28 cellular contexts compared by ENCODE assay signal in genomic region chr20:35497320-35497719, GRCh38. TPM values are rescaled to one million over a fixed set of nuclear protein-coding genes. Genes with fewer than 3 reads are reported as not detected.
DNase-seq lines count a peak whose midpoint lies in the region; ATAC-seq and TF ChIP-seq lines count a peak whose summit lies in the region.
"Had no signal": no experiment of that assay in that cellular context is flagged by ENCODE, and none has a peak within 500 bp of the region (broad histone marks: within the 10 kb centered on the region; RNA-seq: fewer than 3 reads in every experiment).

No MANE protein-coding gene starts in this region.

- H3K36me3 ChIP-seq in ascending aorta (peaks cover 45 to 93% of the 10 kb centered on the region in 2 donors), left ventricle myocardium inferior (peaks cover 97% of the 10 kb centered on the region), sigmoid colon (peaks cover 39 to 100% (median 65%) of the 10 kb centered on the region in 4 donors), aorta (ENCODE audit: control insufficient read depth in 1 of 2, insufficient read depth in 2 of 2, low read length in 1 of 2) (peaks cover 0 to 8% of the 10 kb centered on the region in 2 donors), right lobe of liver (peaks cover 0 to 72% (median 7%) of the 10 kb centered on the region in 4 donors), OCI-LY7 (ENCODE audit: insufficient read depth, low read length) (peaks cover 92% of the 10 kb centered on the region)

- DNase-seq in DMS 273 (lab: John Stamatoyannopoulos, UW; ENCODE audit: unreplicated experiment) (peak; percentile 94), ascending aorta (ENCODE audit: low spot score in 2 of 2) (no peak), left ventricle myocardium inferior (peak; percentile 19), sigmoid colon (no peak), aorta (no peak), right lobe of liver (no peak), OCI-LY7 (ENCODE audit: low spot score) (no peak)
- DNase-seq: ACHN, brain microvascular endothelial cell, NCI-H1048, NCI-H187, NCI-H2227 treated with DMSO at 0.1 percent for 48 hours, NCI-H774, OCI-M1, SHP77 treated with DMSO at 0.1 percent for 48 hours had no signal

- no peak overlapping the region for H3K4me2 ChIP-seq in OCI-LY7 (ENCODE audit: low read length)
- H3K4me2 ChIP-seq: hepatocyte had no signal

- H3K4me1 ChIP-seq in ascending aorta (peaks cover 0 to 13% of the 10 kb centered on the region in 2 donors), left ventricle myocardium inferior (peaks cover 11% of the 10 kb centered on the region), sigmoid colon (no peaks in the 10 kb centered on the region), aorta (ENCODE audit: control insufficient read depth in 1 of 2, insufficient read depth in 2 of 2, low read length in 2 of 2) (no peaks in the 10 kb centered on the region), right lobe of liver (no peaks in the 10 kb centered on the region), OCI-LY7 (ENCODE audit: insufficient read depth, low read length, poor library complexity, severe bottlenecking) (peaks cover 13% of the 10 kb centered on the region)

- no peaks in the 10 kb centered on the region for H3K9me2 ChIP-seq in OCI-LY7 (ENCODE audit: insufficient read depth, low read length)

- POLR2A ChIA-PET in OCI-LY7 (lab: Charles Lee) = interaction anchor here (1.0 to 1.1 kb wide), 2 partner anchors 10 to 43 kb away, joined by 4 read pairs; no protein-coding TSS in a partner anchor

- H3K9me3 ChIP-seq in ascending aorta (no peaks in the 10 kb centered on the region), left ventricle myocardium inferior (replicated peaks) (no peaks in the 10 kb centered on the region), sigmoid colon (no peaks in the 10 kb centered on the region), aorta (ENCODE audit: control insufficient read depth, low read length) (no peaks in the 10 kb centered on the region), right lobe of liver (no peaks in the 10 kb centered on the region), OCI-LY7 (ENCODE audit: low read length) (no peaks in the 10 kb centered on the region)
- H3K9me3 ChIP-seq: neutrophil had no signal

- intact Hi-C loops in ascending aorta (cut with DNase I) (no loop called here), left ventricle myocardium inferior (cut with micrococcal nuclease) (no loop called here), sigmoid colon (cut with DNase I) (no loop called here), aorta (cut with DNase I) (no loop called here), right lobe of liver (cut with DNase I) (no loop called here), OCI-LY7 (cut with micrococcal nuclease; ENCODE audit: unreplicated experiment) (no loop called here)

- no TSS peak for BruUV-seq in OCI-LY7 (replicated peaks; lab: Mats Ljungman, UMichigan)

- TF ChIP-seq POLR2A in sigmoid colon (IDR thresholded peaks at IDR 0.05) (no peak), right lobe of liver (IDR thresholded peaks at IDR 0.05) (no peak)

- no peak overlapping the region for H3K4me3 ChIP-seq in ascending aorta
- no peak overlapping the region for H3K4me3 ChIP-seq in left ventricle myocardium inferior
- no peak overlapping the region for H3K4me3 ChIP-seq in sigmoid colon
- no peak overlapping the region for H3K4me3 ChIP-seq in aorta (ENCODE audit: low read length in 2 of 2)
- no peak overlapping the region for H3K4me3 ChIP-seq in right lobe of liver
- H3K4me3 ChIP-seq in OCI-LY7 (ENCODE audit: low read depth, low read length, poor library complexity, severe bottlenecking) = no peak overlapping the region
- H3K4me3 ChIP-seq: hepatocyte had no signal

- ATAC-seq in aorta (ENCODE audit: low FRiP score) (no peak), right lobe of liver (no peak), GM18870 (IDR thresholded peaks at IDR 0.05; ENCODE audit: unreplicated experiment) (no peak)
- ATAC-seq: activated CD4-positive, CD25-positive, alpha-beta regulatory T cell treated with anti-CD3 and anti-CD28 coated beads, Interleukin-2, amount 50 U/mL, for 24 hours; HepG2 had no signal

- WGBS in sigmoid colon, 2 donors = 93% methylated on average over 5 of the region's 5 CpGs
- 87 to 89% methylated on average over 5 of the region's 5 CpGs for WGBS in aorta, 2 donors
- WGBS in right lobe of liver (ENCODE audit: insufficient coverage, low coverage, low lambda C conversion rate, missing lambda C conversion rate) = 88% methylated on average over 4 of the region's 5 CpGs

- CTCF ChIA-PET in OCI-LY7 (lab: Charles Lee; ENCODE audit: unreplicated experiment) = no interaction called here

- no peak overlapping the region for H2AFZ ChIP-seq in OCI-LY7 (ENCODE audit: low read length)
- H2AFZ ChIP-seq: hepatocyte had no signal

- no peaks in the 10 kb centered on the region for H4K20me1 ChIP-seq in OCI-LY7 (ENCODE audit: insufficient read depth, low read length)

- TF ChIP-seq EP300 in sigmoid colon (IDR thresholded peaks at IDR 0.05) = no peak

- H3K27me3 ChIP-seq in ascending aorta = no peaks in the 10 kb centered on the region
- no peaks in the 10 kb centered on the region for H3K27me3 ChIP-seq in left ventricle myocardium inferior (ENCODE audit: low read depth)
- no peaks in the 10 kb centered on the region for H3K27me3 ChIP-seq in sigmoid colon
- no peaks in the 10 kb centered on the region for H3K27me3 ChIP-seq in aorta (ENCODE audit: control insufficient read depth in 1 of 2, insufficient read depth in 2 of 2, low read length in 1 of 2)
- no peaks in the 10 kb centered on the region for H3K27me3 ChIP-seq in right lobe of liver
- H3K27me3 ChIP-seq: brain microvascular endothelial cell, hepatocyte, neutrophil had no signal

- TF ChIP-seq CTCF in ascending aorta (IDR thresholded peaks at IDR 0.05) (no peak), left ventricle myocardium inferior (IDR thresholded peaks at IDR 0.05; ENCODE audit: borderline replicate concordance) (no peak), sigmoid colon (IDR thresholded peaks at IDR 0.05) (no peak), right lobe of liver (IDR thresholded peaks at IDR 0.05) (no peak), OCI-LY7 (conservative IDR thresholded peaks at IDR 0.05; ENCODE audit: low read length) (no peak)

- H3K27ac ChIP-seq in ascending aorta = peak overlapping the region; percentile 77 to 81
- peak overlapping the region; percentile 68 for H3K27ac ChIP-seq in left ventricle myocardium inferior (replicated peaks)
- peak overlapping the region; percentile 27 to 65 (median 49) for H3K27ac ChIP-seq in sigmoid colon
- H3K27ac ChIP-seq in aorta (ENCODE audit: low read depth in 1 of 2, low read length in 2 of 2) = peak overlapping the region in 1 of 2 donors; percentile 34
- no peak overlapping the region for H3K27ac ChIP-seq in right lobe of liver
- no peak overlapping the region for H3K27ac ChIP-seq in OCI-LY7 (ENCODE audit: low read depth, low read length, poor library complexity, severe bottlenecking)
- H3K27ac ChIP-seq: brain microvascular endothelial cell, C4-2B, hepatocyte, HL-60, neutrophil had no signal

- H3K79me2 ChIP-seq in OCI-LY7 (ENCODE audit: insufficient read depth, low read depth, low read length) = peaks cover 2% of the 10 kb centered on the region; the same call in 1 of the 2 replicates
- H3K79me2 ChIP-seq: hepatocyte had no signal

RNA-seq across cellular contexts. Expression of gene C20orf173, which starts 32.1 kb away (rescaled TPM):
- total RNA-seq in ascending aorta (not detected), left ventricle myocardium inferior (not detected), sigmoid colon (not detected), aorta (not detected), right lobe of liver (not detected), OCI-LY7 (2022) (not detected in 2 replicates)
- polyA plus RNA-seq in sigmoid colon (not detected), aorta (not detected)
- total RNA-seq in OCI-LY7 (2014; rRNA removed; shearing (Covaris generic)) = not detected in 2 replicates
- total RNA-seq: activated CD8-positive, alpha-beta memory T cell treated with anti-CD3 and anti-CD28 coated beads for 36 hours; activated T-helper 1 cell treated with anti-CD3 and anti-CD28 coated beads, Interleukin-12 subunit alpha, Interleukin-12 subunit beta, Interleukin-2, Interleukin-4 antibody, amounts not matched to agents 30 ng/mL and 10 ng/mL and 1 ng/mL, durations not matched to agents 14 hours and 24 hours and 36 hours; H4; hepatocyte; HepG2; liver; mucosa of gallbladder; subcutaneous adipose tissue had no signal
- polyA plus RNA-seq: hepatocyte, HepG2, liver had no signal

RNA-seq across cellular contexts. Expression of gene CEP250, which starts 41.9 kb away (rescaled TPM):
- 17.0 TPM for total RNA-seq in ascending aorta
- total RNA-seq in left ventricle myocardium inferior = 15.3 TPM
- 10 to 100 TPM; 12.8 to 35.2 (median 16.5) TPM for total RNA-seq in sigmoid colon
- 10 to 100 TPM in 1 of 3 donors, 1 to 10 TPM in 2; 6.6 to 20.7 (median 9.7) TPM for polyA plus RNA-seq in sigmoid colon
- total RNA-seq in aorta = 10 to 100 TPM; 21.9 to 32.5 TPM
- polyA plus RNA-seq in aorta = 10 to 100 TPM; 16.2 to 17.9 TPM
- total RNA-seq in right lobe of liver = 10 to 100 TPM in 2 of 6 experiments, 1 to 10 TPM in 4; 5.9 to 11.2 (median 9.0) TPM
- total RNA-seq in OCI-LY7 (2014; rRNA removed; shearing (Covaris generic)) = 28.6 and 31.6 TPM in 2 replicates
- total RNA-seq in OCI-LY7 (2022) = 68.9 and 74.4 TPM in 2 replicates

RNA-seq across cellular contexts. Expression of gene ERGIC3, which starts 44.6 kb away (rescaled TPM):
- total RNA-seq in ascending aorta = 67.7 TPM
- total RNA-seq in left ventricle myocardium inferior = 103 TPM
- total RNA-seq in sigmoid colon = 100 to 1,000 TPM; 141 to 230 (median 195) TPM
- polyA plus RNA-seq in sigmoid colon = 100 to 1,000 TPM; 113 to 200 (median 184) TPM
- total RNA-seq in aorta = 100 to 1,000 TPM; 140 to 166 TPM
- polyA plus RNA-seq in aorta = 100 to 1,000 TPM; 178 to 254 TPM
- total RNA-seq in right lobe of liver = 100 to 1,000 TPM in 4 of 6 experiments, 10 to 100 TPM in 2; 82.7 to 129 (median 112) TPM
- total RNA-seq in OCI-LY7 (2014; rRNA removed; shearing (Covaris generic)) = 171 and 178 TPM in 2 replicates
- 170 and 177 TPM in 2 replicates for total RNA-seq in OCI-LY7 (2022)

RNA-seq across cellular contexts. Expression of gene GDF5, which starts 59.3 kb away (rescaled TPM):
- total RNA-seq in ascending aorta (0.21 TPM), left ventricle myocardium inferior (0.11 TPM), sigmoid colon (1 to 10 TPM in 3 of 4 donors, under 1 TPM in 1; 0.82 to 2.8 (median 1.3) TPM), aorta (under 1 TPM; 0.42 to 0.57 TPM), right lobe of liver (not detected), OCI-LY7 (2022) (not detected in 2 replicates)
- polyA plus RNA-seq in sigmoid colon (under 1 TPM in 1 of 3 donors, not detected in 2; 0.74 TPM), aorta (under 1 TPM in 1 of 2 donors, not detected in 1; 0.41 TPM)
- total RNA-seq in OCI-LY7 (2014; rRNA removed; shearing (Covaris generic)) = not detected in 2 replicates
- total RNA-seq: activated CD8-positive, alpha-beta memory T cell treated with anti-CD3 and anti-CD28 coated beads for 36 hours; activated T-helper 1 cell treated with anti-CD3 and anti-CD28 coated beads, Interleukin-12 subunit alpha, Interleukin-12 subunit beta, Interleukin-2, Interleukin-4 antibody, amounts not matched to agents 30 ng/mL and 10 ng/mL and 1 ng/mL, durations not matched to agents 14 hours and 24 hours and 36 hours; HepG2; liver had no signal
- polyA plus RNA-seq: HepG2, liver had no signal

Comparison
In these comparisons a context has a peak if more than half of its experiments do, and no peak if none do; other contexts are left out.
1. DNase-seq: peak in DMS 273 (single experiment) and left ventricle myocardium inferior (single experiment); none in ascending aorta (0 of 2), sigmoid colon (single experiment), aorta (0 of 2), right lobe of liver (0 of 3) and OCI-LY7 (single experiment).
2. H3K27ac ChIP-seq: peak in ascending aorta (2 of 2), left ventricle myocardium inferior (single experiment) and sigmoid colon (4 of 4); none in right lobe of liver (0 of 3) and OCI-LY7 (single experiment).